Comparison of ENCODE assay signal across 20 cellular contexts in genomic region chr1:55420866-55421265, GRCh38.
A peak's percentile ranks its signal among the peaks of the same experiment; 100 is the strongest.
DNase-seq lines count a peak whose midpoint lies in the region; ATAC-seq and TF ChIP-seq lines count a peak whose summit lies in the region.
"Had no signal": no experiment of that assay in that cellular context is flagged by ENCODE, and none has a peak within 500 bp of the region (broad histone marks: within the 10 kb centered on the region; RNA-seq: fewer than 3 reads in every experiment).

No MANE protein-coding gene starts in this region.

- 44% methylated on average over 3 of the region's 3 CpGs for WGBS in hepatocyte (ENCODE audit: low lambda C conversion rate, missing lambda C conversion rate)

- TF ChIP-seq CTCF in WERI-Rb-1 (IDR thresholded peaks at IDR 0.05; ENCODE audit: low read depth, low read length) (no peak), hepatocyte (IDR thresholded peaks at IDR 0.05; ENCODE audit: poor library complexity) (no peak), endothelial cell (IDR thresholded peaks at IDR 0.05; ENCODE audit: unreplicated experiment) (no peak)

- no peaks in the 10 kb centered on the region for H3K36me3 ChIP-seq in WERI-Rb-1
- H3K36me3 ChIP-seq in hepatocyte (replicated peaks; ENCODE audit: insufficient read depth, low read depth): no peaks in the 10 kb centered on the region
- H3K36me3 ChIP-seq: adrenal gland, thyroid gland had no signal

- H2AFZ ChIP-seq in hepatocyte: no peak overlapping the region

- H3K27ac Mint-ChIP-seq in activated naive CD8-positive, alpha-beta T cell treated with anti-CD3 and anti-CD28 coated beads, Interleukin-2, amount 50 U/mL, for 24 hours: no peak overlapping the region
- H3K27ac Mint-ChIP-seq in activated naive CD8-positive, alpha-beta T cell treated with anti-CD3 and anti-CD28 coated beads for 36 hours: no peak overlapping the region
- no peak overlapping the region for H3K27ac Mint-ChIP-seq in endothelial cell (ENCODE audit: unreplicated experiment)
- H3K27ac Mint-ChIP-seq: effector memory CD8-positive, alpha-beta T cell; natural killer cell treated with Interleukin-12 subunit alpha and Interleukin-12 subunit beta and Interleukin-15 and Interleukin-18, amount 100 ng/mL, for 72 hours; progenitor cell of endocrine pancreas; WTC11 had no signal

- no peak for DNase-seq in activated naive CD8-positive, alpha-beta T cell treated with anti-CD3 and anti-CD28 coated beads, Interleukin-2, amount 50 U/mL, for 24 hours
- no peak for DNase-seq in activated naive CD8-positive, alpha-beta T cell treated with anti-CD3 and anti-CD28 coated beads for 36 hours
- DNase-seq in WERI-Rb-1: peak; percentile 15
- DNase-seq in hepatocyte (ENCODE audit: low spot score): no peak
- DNase-seq in middle frontal gyrus (ENCODE audit: extremely low spot score, low spot score): no peak
- no peak for DNase-seq in activated CD8-positive, alpha-beta memory T cell treated with anti-CD3 and anti-CD28 coated beads for 24 hours
- no peak for DNase-seq in NCI-H1417 treated with DMSO at 0.1 percent for 48 hours (lab: John Stamatoyannopoulos, UW)
- DNase-seq in endothelial cell (ENCODE audit: low spot score): no peak
- DNase-seq: CD4-positive, CD25-positive, alpha-beta regulatory T cell; effector memory CD8-positive, alpha-beta T cell; NCI-H1694; NCI-H226; NK-92 treated with Interleukin-12 subunit alpha and Interleukin-12 subunit beta, amount 100 ng/mL, for 24 hours; Right ventricle myocardium superior; thyroid gland had no signal

- no peaks in the 10 kb centered on the region for H3K9me3 ChIP-seq in WERI-Rb-1 (ENCODE audit: severe bottlenecking)
- no peaks in the 10 kb centered on the region for H3K9me3 ChIP-seq in hepatocyte (ENCODE audit: low read depth)
- H3K9me3 ChIP-seq: adrenal gland, thyroid gland had no signal

- peaks cover 11% of the 10 kb centered on the region for H3K4me1 ChIP-seq in hepatocyte (ENCODE audit: insufficient read depth)
- H3K4me1 ChIP-seq: adrenal gland had no signal

- H3K4me1 Mint-ChIP-seq in activated naive CD8-positive, alpha-beta T cell treated with anti-CD3 and anti-CD28 coated beads, Interleukin-2, amount 50 U/mL, for 24 hours: peaks cover 4% of the 10 kb centered on the region
- H3K4me1 Mint-ChIP-seq in activated naive CD8-positive, alpha-beta T cell treated with anti-CD3 and anti-CD28 coated beads for 36 hours: no peaks in the 10 kb centered on the region
- no peaks in the 10 kb centered on the region for H3K4me1 Mint-ChIP-seq in endothelial cell (ENCODE audit: unreplicated experiment)
- H3K4me1 Mint-ChIP-seq: CD4-positive, CD25-positive, alpha-beta regulatory T cell; WTC11 had no signal

- peaks cover 4% of the 10 kb centered on the region for H3K27me3 Mint-ChIP-seq in activated naive CD8-positive, alpha-beta T cell treated with anti-CD3 and anti-CD28 coated beads, Interleukin-2, amount 50 U/mL, for 24 hours
- H3K27me3 Mint-ChIP-seq in activated naive CD8-positive, alpha-beta T cell treated with anti-CD3 and anti-CD28 coated beads for 36 hours: peaks cover 10% of the 10 kb centered on the region
- H3K27me3 Mint-ChIP-seq in endothelial cell (ENCODE audit: unreplicated experiment): no peaks in the 10 kb centered on the region
- H3K27me3 Mint-ChIP-seq: CD4-positive, CD25-positive, alpha-beta regulatory T cell; progenitor cell of endocrine pancreas had no signal

- H3K4me3 ChIP-seq in WERI-Rb-1 (ENCODE audit: low read depth, low read length) (no peak overlapping the region), hepatocyte (no peak overlapping the region)
- H3K4me3 ChIP-seq: adrenal gland, thyroid gland had no signal

- ATAC-seq in activated naive CD8-positive, alpha-beta T cell treated with anti-CD3 and anti-CD28 coated beads, Interleukin-2, amount 50 U/mL, for 24 hours: peak; percentile 59
- ATAC-seq: effector memory CD8-positive, alpha-beta T cell; natural killer cell treated with Interleukin-12 subunit alpha and Interleukin-12 subunit beta and Interleukin-15 and Interleukin-18, amount 100 ng/mL, for 72 hours; WTC11 had no signal

- H3K9me3 Mint-ChIP-seq in activated naive CD8-positive, alpha-beta T cell treated with anti-CD3 and anti-CD28 coated beads, Interleukin-2, amount 50 U/mL, for 24 hours: peaks cover 5% of the 10 kb centered on the region
- no peaks in the 10 kb centered on the region for H3K9me3 Mint-ChIP-seq in activated naive CD8-positive, alpha-beta T cell treated with anti-CD3 and anti-CD28 coated beads for 36 hours
- H3K9me3 Mint-ChIP-seq in endothelial cell (ENCODE audit: unreplicated experiment): no peaks in the 10 kb centered on the region
- H3K9me3 Mint-ChIP-seq: effector memory CD8-positive, alpha-beta T cell; natural killer cell treated with Interleukin-12 subunit alpha and Interleukin-12 subunit beta and Interleukin-15 and Interleukin-18, amount 100 ng/mL, for 72 hours had no signal

- H3K27me3 ChIP-seq in WERI-Rb-1 (ENCODE audit: insufficient read depth, low read depth, severe bottlenecking) (no peaks in the 10 kb centered on the region), hepatocyte (no peaks in the 10 kb centered on the region)
- H3K27me3 ChIP-seq: adrenal gland, thyroid gland had no signal

- H3K4me2 ChIP-seq in hepatocyte: no peak overlapping the region

- no peaks in the 10 kb centered on the region for H3K9me2 ChIP-seq in hepatocyte (replicated peaks; ENCODE audit: insufficient read depth)

- H3K79me2 ChIP-seq in hepatocyte: no peaks in the 10 kb centered on the region

- no peaks in the 10 kb centered on the region for H3K36me3 Mint-ChIP-seq in activated naive CD8-positive, alpha-beta T cell treated with anti-CD3 and anti-CD28 coated beads, Interleukin-2, amount 50 U/mL, for 24 hours (ENCODE audit: low read depth)
- H3K36me3 Mint-ChIP-seq in activated naive CD8-positive, alpha-beta T cell treated with anti-CD3 and anti-CD28 coated beads for 36 hours: no peaks in the 10 kb centered on the region
- H3K36me3 Mint-ChIP-seq in endothelial cell (ENCODE audit: low read depth, unreplicated experiment): no peaks in the 10 kb centered on the region
- H3K36me3 Mint-ChIP-seq: CD4-positive, CD25-positive, alpha-beta regulatory T cell; natural killer cell treated with Interleukin-12 subunit alpha and Interleukin-12 subunit beta and Interleukin-15 and Interleukin-18, amount 100 ng/mL, for 72 hours; WTC11 had no signal

- no peak overlapping the region for H3K4me3 Mint-ChIP-seq in activated naive CD8-positive, alpha-beta T cell treated with anti-CD3 and anti-CD28 coated beads, Interleukin-2, amount 50 U/mL, for 24 hours
- H3K4me3 Mint-ChIP-seq in activated naive CD8-positive, alpha-beta T cell treated with anti-CD3 and anti-CD28 coated beads for 36 hours: no peak overlapping the region
- no peak overlapping the region for H3K4me3 Mint-ChIP-seq in endothelial cell (ENCODE audit: unreplicated experiment)
- H3K4me3 Mint-ChIP-seq: CD4-positive, CD25-positive, alpha-beta regulatory T cell; effector memory CD8-positive, alpha-beta T cell; natural killer cell treated with Interleukin-12 subunit alpha and Interleukin-12 subunit beta and Interleukin-15 and Interleukin-18, amount 100 ng/mL, for 72 hours; WTC11 had no signal

- H4K20me1 ChIP-seq in hepatocyte (ENCODE audit: insufficient read depth, poor library complexity, severe bottlenecking): no peaks in the 10 kb centered on the region

- H3K27ac ChIP-seq in WERI-Rb-1 (no peak overlapping the region), hepatocyte (peak overlapping the region; percentile 62)
- H3K27ac ChIP-seq: 22Rv1, adrenal gland, thyroid gland had no signal
